Comparison of ENCODE assay signal across 1 cellular context in genomic region chr12:108021949-108022522, GRCh38.
TF ChIP-seq lines count a peak whose summit lies in the region.

No MANE protein-coding gene starts in this region.

TF ChIP-seq in IMR-90, 13 proteins besides CTCF, POLR2A, EP300 and RAD21 (continued from another document):
- TF ChIP-seq ELK1 (IDR thresholded peaks at IDR 0.05; ENCODE audit: borderline replicate concordance, low read depth, low read length) (no peak), SMC3 (IDR thresholded peaks at IDR 0.05; ENCODE audit: low read depth, low read length) (no peak), RFX5 (IDR thresholded peaks at IDR 0.05; ENCODE audit: low read depth, low read length) (no peak), MXI1 (IDR thresholded peaks at IDR 0.05; ENCODE audit: borderline replicate concordance, low read depth, low read length) (no peak), BHLHE40 (IDR thresholded peaks at IDR 0.05; ENCODE audit: low read depth, low read length) (no peak), FOS (IDR thresholded peaks at IDR 0.05; ENCODE audit: low read depth, low read length) (no peak), CEBPB (IDR thresholded peaks at IDR 0.05; ENCODE audit: low read depth, low read length) (no peak), MAZ (IDR thresholded peaks at IDR 0.05; ENCODE audit: borderline replicate concordance, low read depth, low read length) (no peak)
